ENCODE assay signal across 1 cellular context in genomic region chr17:82520041-82520910, GRCh38.
TF ChIP-seq lines count a peak whose summit lies in the region.

No MANE protein-coding gene starts in this region.

TF ChIP-seq in HepG2, 621 proteins besides CTCF, POLR2A, EP300 and RAD21 (continued from another document and continues in another):
- TF ChIP-seq POLR2AphosphoS2 (IDR thresholded peaks at IDR 0.05; ENCODE audit: low read depth, low read length) (no peak), SIX4 (CRISPR knock-in tag; IDR thresholded peaks at IDR 0.05) (no peak), ZNF501 (CRISPR knock-in tag; IDR thresholded peaks at IDR 0.05) (no peak; the same call in 1 of the 2 replicates), LCORL (IDR thresholded peaks at IDR 0.05) (no peak), LCORL (CRISPR knock-in tag; IDR thresholded peaks at IDR 0.05) (peak; percentile 32; the same call in 1 of the 2 replicates), ZNF326 (CRISPR knock-in tag; IDR thresholded peaks at IDR 0.05; ENCODE audit: borderline replicate concordance) (no peak), GPBP1L1 (CRISPR knock-in tag; IDR thresholded peaks at IDR 0.05) (no peak), MATR3 (CRISPR knock-in tag; IDR thresholded peaks at IDR 0.05) (no peak), CBX2 (IDR thresholded peaks at IDR 0.05; ENCODE audit: low read depth, low read length) (no peak), CBX2 (CRISPR knock-in tag; IDR thresholded peaks at IDR 0.05; ENCODE audit: low read depth) (no peak), ZNF382 (CRISPR knock-in tag; IDR thresholded peaks at IDR 0.05; ENCODE audit: borderline replicate concordance) (no peak), ELF1 (CRISPR knock-in tag; IDR thresholded peaks at IDR 0.05) (peak; percentile 28; the same call in 1 of the 2 replicates), ZBTB2 (CRISPR knock-in tag; IDR thresholded peaks at IDR 0.05; ENCODE audit: low read depth) (peak; percentile 38; the same call in 1 of the 2 replicates), ZNF446 (CRISPR knock-in tag; IDR thresholded peaks at IDR 0.05) (peak; percentile 89; the same call in 1 of the 2 replicates), RELA (CRISPR knock-in tag; IDR thresholded peaks at IDR 0.05) (no peak), ZHX2 (IDR thresholded peaks at IDR 0.05; ENCODE audit: low read depth) (no peak), ZHX2 (CRISPR knock-in tag; IDR thresholded peaks at IDR 0.05; ENCODE audit: borderline replicate concordance) (no peak), CBX1 (IDR thresholded peaks at IDR 0.05; ENCODE audit: low read depth) (no peak), ZBTB43 (CRISPR knock-in tag; conservative IDR thresholded peaks at IDR 0.05) (no peak), TAF15 (IDR thresholded peaks at IDR 0.05; ENCODE audit: low read depth, low read length, poor library complexity, severe bottlenecking) (no peak), FOXM1 (CRISPR knock-in tag; IDR thresholded peaks at IDR 0.05) (no peak), ZBTB38 (CRISPR knock-in tag; IDR thresholded peaks at IDR 0.05) (peak; percentile 43; the same call in 1 of the 2 replicates), ZNF761 (CRISPR knock-in tag; conservative IDR thresholded peaks at IDR 0.05) (no peak), ZNF121 (CRISPR knock-in tag; IDR thresholded peaks at IDR 0.05) (no peak), ZNF790 (CRISPR knock-in tag; IDR thresholded peaks at IDR 0.05; ENCODE audit: borderline replicate concordance) (no peak; the same call in 1 of the 2 replicates), ATF2 (CRISPR knock-in tag; IDR thresholded peaks at IDR 0.05) (no peak), TFAP4 (IDR thresholded peaks at IDR 0.05; ENCODE audit: borderline replicate concordance, low read depth) (no peak), ZNF792 (CRISPR knock-in tag; IDR thresholded peaks at IDR 0.05) (no peak), PATZ1 (CRISPR knock-in tag; IDR thresholded peaks at IDR 0.05) (peak; percentile 57; the same call in 1 of the 2 replicates), ZNF691 (CRISPR knock-in tag; IDR thresholded peaks at IDR 0.05; ENCODE audit: borderline replicate concordance, low read depth) (no peak), BCL6 (CRISPR knock-in tag; IDR thresholded peaks at IDR 0.05) (no peak), HOXD1 (CRISPR knock-in tag; IDR thresholded peaks at IDR 0.05) (no peak), ZBTB44 (CRISPR knock-in tag; IDR thresholded peaks at IDR 0.05) (no peak), THAP11 (CRISPR knock-in tag; IDR thresholded peaks at IDR 0.05) (0 out of 2 replicates have a peak, but pooled peaks have one; percentile 20), RARA (CRISPR knock-in tag; IDR thresholded peaks at IDR 0.05) (0 out of 2 replicates have a peak, but pooled peaks have one; percentile 17), NKX3-1 (CRISPR knock-in tag; IDR thresholded peaks at IDR 0.05) (no peak), XRCC5 (optimal IDR thresholded peaks at IDR 0.05; ENCODE audit: low read length) (no peak), NCOA5 (CRISPR knock-in tag; IDR thresholded peaks at IDR 0.05) (no peak), ZFP37 (CRISPR knock-in tag; IDR thresholded peaks at IDR 0.05; ENCODE audit: borderline replicate concordance) (no peak), GATAD1 (CRISPR knock-in tag; IDR thresholded peaks at IDR 0.05) (peak; percentile 12; the same call in 1 of the 2 replicates), PBX2 (CRISPR knock-in tag; IDR thresholded peaks at IDR 0.05) (no peak), ATF1 (CRISPR knock-in tag; IDR thresholded peaks at IDR 0.05) (no peak)
